Comparison of ENCODE assay signal across 8 cellular contexts in genomic region chr3:132038198-132038825, GRCh38. TPM values are rescaled to one million over a fixed set of nuclear protein-coding genes. Genes with fewer than 3 reads are reported as not detected.
A peak's percentile ranks its signal among the peaks of the same experiment; 100 is the strongest.
DNase-seq lines count a peak whose midpoint lies in the region; ATAC-seq and TF ChIP-seq lines count a peak whose summit lies in the region.

No MANE protein-coding gene starts in this region.

- H3K27ac ChIP-seq in endodermal cell (ENCODE audit: low read depth, low read length), result no peak overlapping the region
- H3K27ac ChIP-seq in thoracic aorta, result no peak overlapping the region
- no peak overlapping the region for H3K27ac ChIP-seq in ovary

- TF ChIP-seq EP300 in ovary (IDR thresholded peaks at IDR 0.05), result no peak

- no peak overlapping the region for H3K4me3 ChIP-seq in endodermal cell (ENCODE audit: low read length)
- no peak overlapping the region for H3K4me3 ChIP-seq in thoracic aorta
- no peak overlapping the region for H3K4me3 ChIP-seq in ovary

- H3K27me3 ChIP-seq in endodermal cell (ENCODE audit: control insufficient read depth, insufficient read depth, low read length, poor library complexity, severe bottlenecking) (peaks cover 38% of the 10 kb centered on the region), thoracic aorta (replicated peaks; ENCODE audit: insufficient read depth) (no peaks in the 10 kb centered on the region), ovary (no peaks in the 10 kb centered on the region)

- no peaks in the 10 kb centered on the region for H3K36me3 Mint-ChIP-seq in endodermal cell (ENCODE audit: low read depth)

- ATAC-seq in GM18498 (IDR thresholded peaks at IDR 0.05; ENCODE audit: unreplicated experiment) (peak; percentile 50), thoracic aorta (ENCODE audit: insufficient number of reproducible peaks, low FRiP score, low read depth) (no peak)

- peaks cover 42% of the 10 kb centered on the region for H3K27me3 Mint-ChIP-seq in endodermal cell (ENCODE audit: insufficient read depth)

- H3K27ac Mint-ChIP-seq in endodermal cell, result no peak overlapping the region

- DNase-seq in A172 (ENCODE audit: low spot score), result peak; percentile 44
- DNase-seq in NCI-H69 (lab: John Stamatoyannopoulos, UW), result peak; percentile 43
- no peak for DNase-seq in endodermal cell
- DNase-seq in thoracic aorta (ENCODE audit: low spot score), result no peak
- DNase-seq in activated naive CD4-positive, alpha-beta T cell treated with Interleukin-2 at 50 U/mL for 16 hours, result no peak
- no peak for DNase-seq in ovary
- DNase-seq in amygdala (lab: John Stamatoyannopoulos, UW), result no peak

- TF ChIP-seq CTCF in endodermal cell (conservative IDR thresholded peaks at IDR 0.05) (peak; percentile 82), thoracic aorta (IDR thresholded peaks at IDR 0.05) (peak; percentile 34), ovary (IDR thresholded peaks at IDR 0.05) (no peak)

- intact Hi-C loops in ovary (cut with DNase I), result no loop called here

- TF ChIP-seq POLR2A in ovary (IDR thresholded peaks at IDR 0.05), result no peak

- peaks cover 4% of the 10 kb centered on the region for H3K4me1 ChIP-seq in endodermal cell (ENCODE audit: control insufficient read depth, insufficient read depth, low read length)
- H3K4me1 ChIP-seq in thoracic aorta (ENCODE audit: control insufficient read depth in 1 of 2, low read depth in 2 of 2), result peaks cover 3 to 12% of the 10 kb centered on the region in 2 donors
- H3K4me1 ChIP-seq in ovary (ENCODE audit: insufficient read depth), result no peaks in the 10 kb centered on the region

- WGBS in endodermal cell (ENCODE audit: insufficient coverage in 1 of 2, insufficient read length in 1 of 2), 2 experiments, result 3 to 11% methylated on average over 1 of the region's 1 CpG
- WGBS in ovary, 3 donors, result 0% methylated on average over 1 of the region's 1 CpG

- H3K9ac ChIP-seq in endodermal cell (ENCODE audit: extremely low read depth, low read length, poor library complexity, severe bottlenecking), result no peak overlapping the region

- H3K9me3 ChIP-seq in endodermal cell (ENCODE audit: control insufficient read depth, low read length), result no peaks in the 10 kb centered on the region
- H3K9me3 ChIP-seq in thoracic aorta, result no peaks in the 10 kb centered on the region
- H3K9me3 ChIP-seq in ovary, result no peaks in the 10 kb centered on the region

- H3K36me3 ChIP-seq in endodermal cell (ENCODE audit: control insufficient read depth, insufficient read depth, low read length) (no peaks in the 10 kb centered on the region), thoracic aorta (no peaks in the 10 kb centered on the region), ovary (no peaks in the 10 kb centered on the region)

- no peak overlapping the region for H3K4me3 Mint-ChIP-seq in endodermal cell

- peaks cover 14% of the 10 kb centered on the region for H3K4me1 Mint-ChIP-seq in endodermal cell

- no peaks in the 10 kb centered on the region for H3K9me3 Mint-ChIP-seq in endodermal cell

RNA-seq across cellular contexts. Expression of gene CPNE4, which starts 3.5 kb away (rescaled TPM):
- total RNA-seq in A172 (2014; rRNA removed; shearing (Covaris generic)), result not detected in 2 replicates
- total RNA-seq in endodermal cell, result 1 to 10 TPM; 1.7 to 2.5 TPM
- polyA plus RNA-seq in endodermal cell (2013, experiment 1 of 2), result 4.2 TPM
- 3.2 TPM for polyA plus RNA-seq in endodermal cell (2013, experiment 2 of 2)
- 1 to 10 TPM in 1 of 2 donors, under 1 TPM in 1; 0.54 to 4.9 TPM for total RNA-seq in thoracic aorta
- under 1 TPM in 1 of 7 donors, not detected in 6; 0.11 TPM for total RNA-seq in ovary
- polyA plus RNA-seq in ovary, result under 1 TPM; 0.13 to 0.27 TPM

Comparison
In these comparisons a context has a peak if more than half of its experiments do, and no peak if none do; other contexts are left out.
1. DNase-seq: peak in A172 (single experiment) and NCI-H69 (single experiment); none in endodermal cell (single experiment), thoracic aorta (single experiment), activated naive CD4-positive, alpha-beta T cell treated with Interleukin-2 at 50 U/mL for 16 hours (single experiment), ovary (0 of 5) and amygdala (0 of 56).
2. CTCF ChIP-seq: peak in endodermal cell (single experiment) and thoracic aorta (single experiment); none in ovary (0 of 3).